27 cellular contexts compared by ENCODE assay signal in genomic region chr2:100781009-100781325, GRCh38.
"Had no signal": no experiment of that assay in that cellular context is flagged by ENCODE, and none has a peak within 500 bp of the region (broad histone marks: within the 10 kb centered on the region; RNA-seq: fewer than 3 reads in every experiment).

No MANE protein-coding gene starts in this region.

- H3K4me1 ChIP-seq: adrenal gland, parathyroid adenoma, psoas muscle had no signal

- H3K9me3 ChIP-seq: adrenal gland, esophagus squamous epithelium, heart right ventricle, psoas muscle, right atrium auricular region, spleen, suprapubic skin, tibial artery had no signal

- H3K27ac ChIP-seq: adrenal gland, brain microvascular endothelial cell, parathyroid adenoma, psoas muscle, tibial artery, WERI-Rb-1 had no signal

- H3K79me2 ChIP-seq: parathyroid adenoma had no signal

- DNase-seq: activated CD4-positive, alpha-beta memory T cell treated with anti-CD3 and anti-CD28 coated beads for 36 hours; activated CD4-positive, alpha-beta T cell treated with anti-CD3 and anti-CD28 coated beads for 48 hours; activated CD8-positive, alpha-beta memory T cell treated with anti-CD3 and anti-CD28 coated beads, Interleukin-2, amount 50 U/mL, for 4 hours; activated effector memory CD4-positive, alpha-beta T cell treated with anti-CD3 and anti-CD28 coated beads, Interleukin-2, amount 50 U/mL, for 16 hours; activated naive CD4-positive, alpha-beta T cell treated with anti-CD3 and anti-CD28 coated beads for 36 hours; activated naive CD8-positive, alpha-beta T cell treated with anti-CD3 and anti-CD28 coated beads for 36 hours; activated T-cell treated with anti-CD3 and anti-CD28 coated beads, Interleukin-2, amount 50 U/mL, for 1 hour; adrenal gland; aorta; brain microvascular endothelial cell; central memory CD4-positive, alpha-beta T cell; endodermal cell; esophagus squamous epithelium; naive B cell; psoas muscle; spleen; stimulated activated naive CD4-positive, alpha-beta T cell; T-helper 17 cell; T1000; tibial artery; WERI-Rb-1 had no signal

- H2AFZ ChIP-seq: parathyroid adenoma had no signal

- FAIRE-seq: islet of Langerhans had no signal

- H3K27me3 ChIP-seq: adrenal gland, brain microvascular endothelial cell, esophagus squamous epithelium, heart right ventricle, right atrium auricular region, spleen, suprapubic skin, tibial artery had no signal

- H3K4me3 ChIP-seq: adrenal gland, esophagus squamous epithelium, heart right ventricle, psoas muscle, right atrium auricular region, spleen, suprapubic skin, tibial artery had no signal

- ATAC-seq: activated CD4-positive, CD25-positive, alpha-beta regulatory T cell treated with anti-CD3 and anti-CD28 coated beads, Interleukin-2, amount 50 U/mL, for 24 hours; T-helper 17 cell had no signal

- H3K9ac ChIP-seq: parathyroid adenoma had no signal

- H3K36me3 ChIP-seq: adrenal gland, brain microvascular endothelial cell, esophagus squamous epithelium, heart right ventricle, right atrium auricular region, spleen, suprapubic skin, tibial artery, WERI-Rb-1 had no signal
